In the genomic region with DNA sequence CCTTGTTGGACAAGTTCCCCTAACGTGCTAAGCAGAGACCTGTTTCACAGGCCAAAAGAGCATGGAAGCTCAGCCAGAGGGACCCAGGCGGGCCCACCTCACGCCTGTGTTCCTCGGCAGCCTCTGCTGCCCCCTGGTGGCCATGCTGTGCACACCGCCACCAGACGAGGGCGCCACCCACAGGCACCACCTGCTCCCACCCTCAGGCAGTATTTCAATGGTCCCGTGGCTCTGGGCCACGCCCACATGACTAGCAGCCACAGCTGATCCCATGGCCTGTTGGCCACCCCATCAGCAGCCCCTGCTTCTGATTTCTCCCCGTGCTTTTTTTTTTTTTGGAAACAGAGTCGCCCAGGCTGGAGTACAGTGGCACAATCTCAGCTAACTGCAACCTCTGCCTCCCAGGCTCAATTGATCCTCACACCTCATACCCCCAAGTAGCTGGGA, we compare ENCODE assay signal across 8 cellular contexts. TPM values are rescaled to one million over a fixed set of nuclear protein-coding genes. Genes with fewer than 3 reads are reported as not detected.
DNase-seq lines count a peak whose midpoint lies in the region; ATAC-seq and TF ChIP-seq lines count a peak whose summit lies in the region.

No MANE protein-coding gene starts in this region.

- H3K4ac ChIP-seq in mesendoderm (ENCODE audit: low read depth, low read length), result no peak overlapping the region

- no peak overlapping the region for H2BK120ac ChIP-seq in mesendoderm (ENCODE audit: low read depth, low read length)

- no peak overlapping the region for H3K56ac ChIP-seq in mesendoderm (ENCODE audit: low read length)

- H3K9ac ChIP-seq in mesendoderm (ENCODE audit: low read length), result no peak overlapping the region

- TF ChIP-seq CTCF in AG10803 (conservative IDR thresholded peaks at IDR 0.05; ENCODE audit: low read length), result peak; percentile 93

- H3K27ac ChIP-seq in mesendoderm (ENCODE audit: low read depth, low read length), result no peak overlapping the region

- no peak overlapping the region for H2BK5ac ChIP-seq in mesendoderm (ENCODE audit: low read length)

- H4K8ac ChIP-seq in mesendoderm (ENCODE audit: low read depth, low read length), result no peak overlapping the region

- ATAC-seq in GM18867 (IDR thresholded peaks at IDR 0.05; ENCODE audit: unreplicated experiment) (peak; percentile 66), HG03571 (IDR thresholded peaks at IDR 0.05; ENCODE audit: unreplicated experiment) (peak; percentile 74)

- no peak overlapping the region for H4K5ac ChIP-seq in mesendoderm (ENCODE audit: low read length)

- H3K4me3 ChIP-seq in AG10803 (ENCODE audit: low read length) (no peak overlapping the region), mesendoderm (ENCODE audit: low read length) (no peak overlapping the region)

- peak; percentile 84 for DNase-seq in AG10803 (ENCODE audit: low read depth)
- DNase-seq in NK-92 treated with Interleukin-12 subunit alpha and Interleukin-12 subunit beta, amount 100 ng/mL, for 24 hours (lab: John Stamatoyannopoulos, UW), result peak; percentile 79
- peak; percentile 96 for DNase-seq in activated CD8-positive, alpha-beta memory T cell treated with anti-CD3 and anti-CD28 coated beads for 24 hours
- DNase-seq in effector CD8-positive, alpha-beta T cell (lab: John Stamatoyannopoulos, UW), result peak; percentile 84
- peak; percentile 93 for DNase-seq in mesendoderm
- DNase-seq in stimulated activated CD8-positive, alpha-beta memory T cell treated with anti-CD3 and anti-CD28 coated beads, Interleukin-4, amount 100 ng/mL, for 24 hours (ENCODE audit: low read depth), result peak; percentile 84

- no peak overlapping the region for H2AK5ac ChIP-seq in mesendoderm (ENCODE audit: low read length)

- H3K79me1 ChIP-seq in mesendoderm (ENCODE audit: low read length), result no peaks in the 10 kb centered on the region

- no peak overlapping the region for H3K4me2 ChIP-seq in mesendoderm (ENCODE audit: low read length)

- no peak overlapping the region for H2BK15ac ChIP-seq in mesendoderm (replicated peaks; ENCODE audit: low read depth)

- H3K79me2 ChIP-seq in mesendoderm (ENCODE audit: control insufficient read depth, insufficient read depth, low read length), result no peaks in the 10 kb centered on the region

- no peak overlapping the region for H3K18ac ChIP-seq in mesendoderm (ENCODE audit: low read length)

- H3K4me1 ChIP-seq in mesendoderm (ENCODE audit: control insufficient read depth, low read depth, low read length), result peaks cover 1% of the 10 kb centered on the region

- WGBS in mesendoderm (ENCODE audit: extremely low coverage, insufficient coverage, low lambda C conversion rate), result no CpG with 5 or more reads among the region's 11 CpGs

- H3K27me3 ChIP-seq in mesendoderm (ENCODE audit: insufficient read depth, low read length, poor library complexity), result no peaks in the 10 kb centered on the region

- H3K23ac ChIP-seq in mesendoderm (ENCODE audit: low read length), result no peak overlapping the region

- H3K36me3 ChIP-seq in mesendoderm (ENCODE audit: control insufficient read depth, insufficient read depth, low read length), result no peaks in the 10 kb centered on the region

RNA-seq across cellular contexts. Expression of a gene that starts 18.9 kb away (rescaled TPM):
- 60.2 TPM for polyA plus RNA-seq in mesendoderm (2013, experiment 1 of 2)
- polyA plus RNA-seq in mesendoderm (2013, experiment 2 of 2), result 62.3 TPM

RNA-seq across cellular contexts. Expression of a gene that starts 24.5 kb away (rescaled TPM):
- polyA plus RNA-seq in mesendoderm (2013, experiment 1 of 2), result 95.5 TPM
- 92.6 TPM for polyA plus RNA-seq in mesendoderm (2013, experiment 2 of 2)

RNA-seq across cellular contexts. Expression of a gene that starts 41.5 kb away (rescaled TPM):
- polyA plus RNA-seq in mesendoderm (2013, experiment 1 of 2), result 23.1 TPM
- polyA plus RNA-seq in mesendoderm (2013, experiment 2 of 2), result 22.9 TPM

RNA-seq across cellular contexts. Expression of a gene that starts 43.3 kb away (rescaled TPM):
- polyA plus RNA-seq in mesendoderm (2013, experiment 1 of 2), result 46.6 TPM
- 45.1 TPM for polyA plus RNA-seq in mesendoderm (2013, experiment 2 of 2)

RNA-seq across cellular contexts. Expression of a gene that starts 43.5 kb away (rescaled TPM):
- polyA plus RNA-seq in mesendoderm (2013, experiment 1 of 2), result 40.6 TPM
- 41.4 TPM for polyA plus RNA-seq in mesendoderm (2013, experiment 2 of 2)
